21 cellular contexts compared by ENCODE assay signal in the genomic region with DNA sequence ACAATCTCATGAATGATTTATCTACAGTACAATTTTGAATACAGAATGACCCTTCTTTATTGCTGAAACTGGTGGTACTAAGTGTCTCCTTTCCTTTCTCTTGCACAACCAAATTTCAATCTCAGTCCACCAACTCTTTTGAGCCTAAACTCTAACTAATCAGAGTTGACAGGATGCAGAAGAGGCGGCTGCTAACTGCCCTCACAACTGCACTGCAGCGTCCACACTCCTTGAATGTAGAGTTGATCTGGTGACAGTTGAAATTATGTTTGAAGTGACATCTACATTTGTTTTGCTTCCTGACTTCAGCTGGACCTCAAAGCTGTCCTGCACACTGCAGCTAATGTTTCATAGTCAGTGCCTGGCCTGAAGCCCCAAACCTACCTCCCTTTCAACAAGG.
A peak's percentile ranks its signal among the peaks of the same experiment; 100 is the strongest.
DNase-seq lines count a peak whose midpoint lies in the region; ATAC-seq, FAIRE-seq and TF ChIP-seq lines count a peak whose summit lies in the region.
"Had no signal": no experiment of that assay in that cellular context is flagged by ENCODE, and none has a peak within 500 bp of the region (broad histone marks: within the 10 kb centered on the region; RNA-seq: fewer than 3 reads in every experiment).

No MANE protein-coding gene starts in this region.

- no peaks in the 10 kb centered on the region for H3F3A ChIP-seq in Loucy (ENCODE audit: low read depth)

- H3K4me1 Mint-ChIP-seq in progenitor cell of endocrine pancreas (ENCODE audit: low read depth) (peaks cover 2% of the 10 kb centered on the region), T-cell (no peaks in the 10 kb centered on the region)

- H3K27ac Mint-ChIP-seq in progenitor cell of endocrine pancreas, result peak overlapping the region; percentile 15
- H3K27ac Mint-ChIP-seq in T-cell, result no peak overlapping the region
- H3K27ac Mint-ChIP-seq: GM23338 had no signal

- no peaks in the 10 kb centered on the region for H3K27me3 Mint-ChIP-seq in progenitor cell of endocrine pancreas
- H3K27me3 Mint-ChIP-seq in T-cell, result no peaks in the 10 kb centered on the region
- H3K27me3 Mint-ChIP-seq: CD4-positive, alpha-beta memory T cell had no signal

- no peak overlapping the region for H3K27ac ChIP-seq in brain microvascular endothelial cell
- H3K27ac ChIP-seq: 22Rv1, A549, C4-2B had no signal

- H3K36me3 ChIP-seq in Loucy (ENCODE audit: insufficient read depth, low read length), result no peaks in the 10 kb centered on the region
- H3K36me3 ChIP-seq in bronchial epithelial cell (ENCODE audit: control insufficient read depth, insufficient read depth, low read length), result no peaks in the 10 kb centered on the region
- peaks cover 3% of the 10 kb centered on the region for H3K36me3 ChIP-seq in brain microvascular endothelial cell (replicated peaks)

- no peaks in the 10 kb centered on the region for H3K9me3 ChIP-seq in Loucy (ENCODE audit: insufficient read depth, low read depth, low read length)
- H3K9me3 ChIP-seq: A549 had no signal

- ATAC-seq in T-cell (replicated peaks in 1 of 4), result no peak
- ATAC-seq: A549, GM12878, GM23338 had no signal

- TF ChIP-seq CTCF in Loucy (conservative IDR thresholded peaks at IDR 0.05; ENCODE audit: low read length), result no peak
- TF ChIP-seq CTCF in bronchial epithelial cell (IDR thresholded peaks at IDR 0.05; ENCODE audit: insufficient read depth, low read length, severe bottlenecking), result no peak
- no peak for TF ChIP-seq CTCF in progenitor cell of endocrine pancreas (IDR thresholded peaks at IDR 0.05; ENCODE audit: unreplicated experiment)
- no peak for TF ChIP-seq CTCF in brain microvascular endothelial cell (IDR thresholded peaks at IDR 0.05; ENCODE audit: low read depth, low read length, missing control alignments)

- H3K9ac ChIP-seq in Loucy (ENCODE audit: low read depth, low read length, poor library complexity, severe bottlenecking), result no peak overlapping the region

- H3K4me1 ChIP-seq in Loucy (ENCODE audit: insufficient read depth, low read length, poor library complexity, severe bottlenecking), result peaks cover 57% of the 10 kb centered on the region
- H3K4me1 ChIP-seq: A549 had no signal

- POLR2A ChIA-PET in T-cell (lab: Charles Lee), result no interaction called here

- H3K36me3 Mint-ChIP-seq in progenitor cell of endocrine pancreas (ENCODE audit: insufficient read depth), result peaks cover 11% of the 10 kb centered on the region
- peaks cover 11% of the 10 kb centered on the region for H3K36me3 Mint-ChIP-seq in T-cell

- no peaks in the 10 kb centered on the region for H3K79me2 ChIP-seq in Loucy (ENCODE audit: insufficient read depth, low read length)

- H3K9me3 Mint-ChIP-seq in progenitor cell of endocrine pancreas (ENCODE audit: low read depth) (no peaks in the 10 kb centered on the region), T-cell (no peaks in the 10 kb centered on the region)
- H3K9me3 Mint-ChIP-seq: CD4-positive, alpha-beta memory T cell; GM23338 had no signal

- no peak overlapping the region for H2AFZ ChIP-seq in Loucy (ENCODE audit: low read length)
- H2AFZ ChIP-seq: GM23338 had no signal

- no peak overlapping the region for H3K4me3 Mint-ChIP-seq in progenitor cell of endocrine pancreas (ENCODE audit: low read depth)
- no peak overlapping the region for H3K4me3 Mint-ChIP-seq in T-cell
- H3K4me3 Mint-ChIP-seq: CD4-positive, alpha-beta memory T cell; GM23338 had no signal

- peak; percentile 36 for FAIRE-seq in bronchial epithelial cell (lab: Jason Lieb, UNC)
- FAIRE-seq: A549, GM12878, GM18507, H54 had no signal

- no peak overlapping the region for H3K4me3 ChIP-seq in Loucy (ENCODE audit: low read length, poor library complexity, severe bottlenecking)
- no peak overlapping the region for H3K4me3 ChIP-seq in bronchial epithelial cell (ENCODE audit: low read depth, low read length)
- no peak overlapping the region for H3K4me3 ChIP-seq in brain microvascular endothelial cell (ENCODE audit: low read depth, low read length)
- H3K4me3 ChIP-seq: A549, GM12878, GM23338 had no signal

- peak overlapping the region; percentile 26 for H3K4me2 ChIP-seq in Loucy (ENCODE audit: low read depth, low read length, poor library complexity, severe bottlenecking)
- H3K4me2 ChIP-seq: A549, GM23338 had no signal

- CTCF ChIA-PET in T-cell (lab: Charles Lee), result no interaction called here

- H4K20me1 ChIP-seq in Loucy (ENCODE audit: insufficient read depth, low read length, poor library complexity, severe bottlenecking), result no peaks in the 10 kb centered on the region

- H3K27me3 ChIP-seq in Loucy (ENCODE audit: insufficient read depth, low read length, poor library complexity, severe bottlenecking) (no peaks in the 10 kb centered on the region), bronchial epithelial cell (ENCODE audit: control insufficient read depth, insufficient read depth, low read length) (no peaks in the 10 kb centered on the region), brain microvascular endothelial cell (replicated peaks) (no peaks in the 10 kb centered on the region)

- peak; percentile 29 for DNase-seq in DMS153 treated with DMSO at 0.1 percent for 48 hours (lab: John Stamatoyannopoulos, UW; ENCODE audit: unreplicated experiment)
- no peak for DNase-seq in DMS153 (lab: John Stamatoyannopoulos, UW)
- no peak for DNase-seq in bronchial epithelial cell (ENCODE audit: low read depth)
- no peak for DNase-seq in progenitor cell of endocrine pancreas (ENCODE audit: low spot score, unreplicated experiment)
- DNase-seq in brain microvascular endothelial cell, result no peak
- no peak for DNase-seq in T-cell
- DNase-seq in NCI-H748 treated with DMSO at 0.1 percent for 48 hours (lab: John Stamatoyannopoulos, UW), result no peak
- DNase-seq: AML-193; CD4-positive, alpha-beta memory T cell; DMS53; DND-41; EL; HCEC 1CT had no signal

- in situ Hi-C loops in brain microvascular endothelial cell (cut with HindIII; ENCODE audit: low pct_ligation_motif_present, low sequenced_read_pairs), result no loop called here

- no peaks in the 10 kb centered on the region for H3K9me2 ChIP-seq in Loucy (replicated peaks; ENCODE audit: low read depth, low read length)
